ENCODE assay signal across 17 cellular contexts in genomic region chr13:66128692-66129269, GRCh38.
DNase-seq lines count a peak whose midpoint lies in the region; ATAC-seq, FAIRE-seq and TF ChIP-seq lines count a peak whose summit lies in the region.
"Had no signal": no experiment of that assay in that cellular context is flagged by ENCODE, and none has a peak within 500 bp of the region (broad histone marks: within the 10 kb centered on the region; RNA-seq: fewer than 3 reads in every experiment).

No MANE protein-coding gene starts in this region.

- no peaks in the 10 kb centered on the region for H3K27me3 Mint-ChIP-seq in stimulated activated naive B cell treated with anti-CD40 and anti-IgM and Interleukin-4, amounts not matched to agents 10 μg/mL and 1 μg/mL and 100 μg/mL, for 72 hours
- H3K27me3 Mint-ChIP-seq: activated CD8-positive, alpha-beta T cell treated with anti-CD3 and anti-CD28 coated beads for 36 hours; activated naive CD8-positive, alpha-beta T cell; CD8-positive, alpha-beta memory T cell had no signal

- H3K9me2 ChIP-seq in PC-3 (replicated peaks; ENCODE audit: low read length), result no peaks in the 10 kb centered on the region

- H3K79me2 ChIP-seq in PC-3 (ENCODE audit: low read length), result no peaks in the 10 kb centered on the region

- ATAC-seq in GM19372 (IDR thresholded peaks at IDR 0.05; ENCODE audit: low read depth, unreplicated experiment) (peak; percentile 89), HG02588 (IDR thresholded peaks at IDR 0.05; ENCODE audit: unreplicated experiment) (peak; percentile 96), HG03175 (IDR thresholded peaks at IDR 0.05; ENCODE audit: unreplicated experiment) (peak; percentile 96), PC-3 (no peak)
- peak; percentile 60 to 76 for ATAC-seq in stimulated activated naive B cell treated with anti-CD40 and anti-IgM and Interleukin-4, amounts not matched to agents 10 μg/mL and 1 μg/mL and 100 μg/mL, for 72 hours (replicated peaks)
- ATAC-seq: activated CD8-positive, alpha-beta T cell treated with anti-CD3 and anti-CD28 coated beads for 36 hours had no signal

- no peaks in the 10 kb centered on the region for H3K9me3 ChIP-seq in PC-3 (ENCODE audit: low read length)

- peaks cover 4 to 12% of the 10 kb centered on the region in 2 donors for H3K4me1 Mint-ChIP-seq in stimulated activated naive B cell treated with anti-CD40 and anti-IgM and Interleukin-4, amounts not matched to agents 10 μg/mL and 1 μg/mL and 100 μg/mL, for 72 hours
- H3K4me1 Mint-ChIP-seq: CD8-positive, alpha-beta memory T cell; mesothelial cell of epicardium had no signal

- no peaks in the 10 kb centered on the region for H3K36me3 ChIP-seq in PC-3 (ENCODE audit: low read depth, low read length)

- H3F3A ChIP-seq in PC-3 (ENCODE audit: low read length, unreplicated experiment), result no peaks in the 10 kb centered on the region

- H3K9ac ChIP-seq in PC-3 (ENCODE audit: low read length), result no peak overlapping the region

- TF ChIP-seq CTCF in PC-3 (conservative IDR thresholded peaks at IDR 0.05; ENCODE audit: low read depth, low read length), result no peak
- no peak for TF ChIP-seq CTCF in D721Med (IDR thresholded peaks at IDR 0.05; ENCODE audit: insufficient read depth, missing control alignments)

- POLR2A ChIA-PET in PC-3 (lab: Charles Lee; ENCODE audit: unreplicated experiment), result no interaction called here

- no TSS peak for BruUV-seq in PC-3 (replicated peaks; lab: Mats Ljungman, UMichigan)

- no peaks in the 10 kb centered on the region for H3K4me1 ChIP-seq in PC-3 (ENCODE audit: insufficient read depth, low read length)

- DNase-seq in stimulated activated naive B cell treated with anti-CD40 and anti-IgM and Interleukin-4, amounts not matched to agents 10 μg/mL and 1 μg/mL and 100 μg/mL, for 72 hours, result no peak
- no peak for DNase-seq in NCI-H526 treated with DMSO at 0.1 percent for 48 hours (lab: John Stamatoyannopoulos, UW)
- DNase-seq in PC-3, result no peak
- DNase-seq in D721Med (ENCODE audit: insufficient read length, low spot score), result no peak
- DNase-seq in NCI-H1092 treated with DMSO at 0.1 percent for 48 hours (lab: John Stamatoyannopoulos, UW), result no peak
- DNase-seq: activated CD8-positive, alpha-beta T cell treated with anti-CD3 and anti-CD28 coated beads for 36 hours; CD8-positive, alpha-beta memory T cell; cerebellar nuclear complex; erythroblast; NCI-H2171 treated with DMSO at 0.1 percent for 48 hours; stimulated activated CD4-positive, alpha-beta T cell treated with anti-CD3 and anti-CD28 coated beads, Interleukin-4, amount 100 ng/mL, for 4 hours had no signal

- H3K4me3 ChIP-seq in PC-3 (ENCODE audit: low read length), result no peak overlapping the region

- no peaks in the 10 kb centered on the region for H3K36me3 Mint-ChIP-seq in stimulated activated naive B cell treated with anti-CD40 and anti-IgM and Interleukin-4, amounts not matched to agents 10 μg/mL and 1 μg/mL and 100 μg/mL, for 72 hours
- H3K36me3 Mint-ChIP-seq: activated naive CD8-positive, alpha-beta T cell; CD8-positive, alpha-beta memory T cell; mesothelial cell of epicardium had no signal

- H3K4me2 ChIP-seq in PC-3 (ENCODE audit: low read length), result no peak overlapping the region

- no peak for FAIRE-seq in D721Med (lab: Jason Lieb, UNC)
- FAIRE-seq: RCC 7860 had no signal

- H2AFZ ChIP-seq in PC-3 (ENCODE audit: low read length), result no peak overlapping the region

- CTCF ChIA-PET in PC-3 (lab: Charles Lee), result no interaction called here

- no peak overlapping the region for H3K27ac Mint-ChIP-seq in stimulated activated naive B cell treated with anti-CD40 and anti-IgM and Interleukin-4, amounts not matched to agents 10 μg/mL and 1 μg/mL and 100 μg/mL, for 72 hours
- H3K27ac Mint-ChIP-seq: activated CD8-positive, alpha-beta T cell treated with anti-CD3 and anti-CD28 coated beads for 36 hours; activated naive CD8-positive, alpha-beta T cell; CD8-positive, alpha-beta memory T cell; mesothelial cell of epicardium had no signal

- no peak overlapping the region for H3K27ac ChIP-seq in PC-3 (ENCODE audit: low read length)

- no peaks in the 10 kb centered on the region for H4K20me1 ChIP-seq in PC-3 (ENCODE audit: low read length)

- no peak overlapping the region for H3K4me3 Mint-ChIP-seq in stimulated activated naive B cell treated with anti-CD40 and anti-IgM and Interleukin-4, amounts not matched to agents 10 μg/mL and 1 μg/mL and 100 μg/mL, for 72 hours
- H3K4me3 Mint-ChIP-seq: activated CD8-positive, alpha-beta T cell treated with anti-CD3 and anti-CD28 coated beads for 36 hours; activated naive CD8-positive, alpha-beta T cell; CD8-positive, alpha-beta memory T cell; mesothelial cell of epicardium had no signal

- no peaks in the 10 kb centered on the region for H3K9me3 Mint-ChIP-seq in stimulated activated naive B cell treated with anti-CD40 and anti-IgM and Interleukin-4, amounts not matched to agents 10 μg/mL and 1 μg/mL and 100 μg/mL, for 72 hours

- intact Hi-C loops in PC-3 (cut with micrococcal nuclease), result no loop called here

- no peaks in the 10 kb centered on the region for H3K27me3 ChIP-seq in PC-3 (ENCODE audit: low read length)
